22 cellular contexts compared by ENCODE assay signal in the genomic region with DNA sequence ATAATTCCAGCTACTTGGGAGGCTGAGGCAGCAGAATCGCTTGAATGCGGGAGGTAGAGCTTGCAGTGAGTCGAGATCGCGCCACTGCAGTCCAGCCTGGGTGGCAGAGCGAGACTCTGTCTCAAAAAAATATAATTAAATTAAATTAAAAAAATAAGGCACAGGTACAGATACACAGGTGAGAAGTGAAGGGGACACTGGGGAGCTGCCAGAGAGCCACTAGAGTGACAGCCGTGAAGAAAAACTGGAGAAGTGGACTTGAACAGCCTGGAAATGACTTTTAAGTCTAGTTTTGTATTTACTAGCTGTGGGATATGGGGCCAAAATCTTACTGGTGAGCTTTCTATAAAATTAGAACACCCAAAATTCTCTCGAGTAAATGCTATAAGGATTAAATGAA. TPM values are rescaled to one million over a fixed set of nuclear protein-coding genes. Genes with fewer than 3 reads are reported as not detected.
"Had no signal": no experiment of that assay in that cellular context is flagged by ENCODE, and none has a peak within 500 bp of the region (broad histone marks: within the 10 kb centered on the region; RNA-seq: fewer than 3 reads in every experiment).

No MANE protein-coding gene starts in this region.

- H3K27me3 ChIP-seq: ovary, right atrium auricular region, right lobe of liver, stomach, testis, tibial artery, upper lobe of left lung, vagina had no signal

- H3K36me3 ChIP-seq: left ventricle myocardium inferior, ovary, right atrium auricular region, right lobe of liver, stomach, tibial artery, upper lobe of left lung, vagina had no signal

- DNase-seq: islet precursor cell; left ventricle myocardium inferior; mesendoderm; naive thymus-derived CD4-positive, alpha-beta T cell; ovary; right lobe of liver; stimulated activated CD4-positive, alpha-beta T cell treated with anti-CD3 and anti-CD28 coated beads, Interleukin-12 subunit alpha, Interleukin-12 subunit beta, amount 100 ng/mL, for 4 hours; stimulated activated CD4-positive, alpha-beta T cell treated with anti-CD3 and anti-CD28 coated beads, Interleukin-15, amount 100 ng/mL, for 24 hours; stimulated activated CD4-positive, alpha-beta T cell treated with anti-CD3 and anti-CD28 coated beads, Interleukin-2, amount 100 ng/mL, for 24 hours; stimulated activated CD4-positive, alpha-beta T cell treated with anti-CD3 and anti-CD28 coated beads, Interleukin-4, amount 100 ng/mL, for 1 hour; stimulated activated naive B cell treated with anti-CD40 and anti-IgM and Interleukin-4, amounts not matched to agents 10 μg/mL and 1 μg/mL and 100 μg/mL, for 72 hours; stimulated activated naive CD8-positive, alpha-beta T cell treated with anti-CD3 and anti-CD28 coated beads, Interleukin-15, Interleukin-2, amounts not matched to agents 100 U/mL and 50 U/mL, for 24 hours; stomach; testis; tibial artery; upper lobe of left lung had no signal

- H3K9me3 ChIP-seq: left ventricle myocardium inferior, ovary, right atrium auricular region, right lobe of liver, stomach, testis, tibial artery, upper lobe of left lung, vagina had no signal

- H3K27ac ChIP-seq: left ventricle myocardium inferior, ovary, right atrium auricular region, right lobe of liver, stomach, testis, tibial artery, upper lobe of left lung, vagina had no signal

- ATAC-seq: naive thymus-derived CD4-positive, alpha-beta T cell; natural killer cell treated with Interleukin-12 subunit alpha and Interleukin-12 subunit beta and Interleukin-15 and Interleukin-18, amount 100 ng/mL, for 72 hours; right lobe of liver; stimulated activated naive B cell treated with anti-CD40 and anti-IgM and Interleukin-4, amounts not matched to agents 10 μg/mL and 1 μg/mL and 100 μg/mL, for 72 hours; stimulated activated naive CD8-positive, alpha-beta T cell treated with anti-CD3 and anti-CD28 coated beads, Interleukin-15, Interleukin-2, amounts not matched to agents 100 U/mL and 50 U/mL, for 24 hours had no signal

- H3K4me3 ChIP-seq: left ventricle myocardium inferior, lung, ovary, right atrium auricular region, right lobe of liver, smooth muscle cell, stomach, testis, tibial artery, upper lobe of left lung, vagina had no signal

- H3K4me1 ChIP-seq: testis, upper lobe of left lung, vagina had no signal

- H3K4me2 ChIP-seq: smooth muscle cell had no signal

RNA-seq across cellular contexts. Expression of gene EPB41L4B, which starts 15.1 kb away (rescaled TPM):
- total RNA-seq: mononuclear cell had no signal
- polyA plus RNA-seq: naive thymus-derived CD4-positive, alpha-beta T cell had no signal
